8 cellular contexts compared by ENCODE assay signal in genomic region chr20:50541606-50542041, GRCh38. TPM values are rescaled to one million over a fixed set of nuclear protein-coding genes. Genes with fewer than 3 reads are reported as not detected.
DNase-seq lines count a peak whose midpoint lies in the region; ATAC-seq lines count a peak whose summit lies in the region.
"Had no signal": no experiment of that assay in that cellular context is flagged by ENCODE, and none has a peak within 500 bp of the region (broad histone marks: within the 10 kb centered on the region; RNA-seq: fewer than 3 reads in every experiment).

No MANE protein-coding gene starts in this region.

- peak; percentile 80 for DNase-seq in dermis blood vessel endothelial cell
- DNase-seq in stimulated activated naive CD8-positive, alpha-beta T cell treated with anti-CD3 and anti-CD28 coated beads, Interleukin-15, Interleukin-2, amounts not matched to agents 100 U/mL and 50 U/mL, for 24 hours: no peak
- DNase-seq in cortex of kidney (lab: John Stamatoyannopoulos, UW): no peak
- DNase-seq: NCI-H1694 had no signal

- no peaks in the 10 kb centered on the region for H3K27me3 Mint-ChIP-seq in IgD-negative memory B cell

- H3K9me3 Mint-ChIP-seq in IgD-negative memory B cell: peaks cover 3 to 8% (median 3%) of the 10 kb centered on the region in 3 donors

- ATAC-seq in GM19463 (IDR thresholded peaks at IDR 0.05; ENCODE audit: unreplicated experiment) (peak; percentile 59), HG03097 (IDR thresholded peaks at IDR 0.05; ENCODE audit: low FRiP score, unreplicated experiment) (no peak), HG03039 (IDR thresholded peaks at IDR 0.05; ENCODE audit: unreplicated experiment) (no peak)
- ATAC-seq in stimulated activated naive CD8-positive, alpha-beta T cell treated with anti-CD3 and anti-CD28 coated beads, Interleukin-15, Interleukin-2, amounts not matched to agents 100 U/mL and 50 U/mL, for 24 hours: peak; percentile 32

- H3K36me3 Mint-ChIP-seq in IgD-negative memory B cell: peaks cover 16% of the 10 kb centered on the region

- H3K27ac Mint-ChIP-seq in IgD-negative memory B cell: peak overlapping the region; percentile 92 to 96 (median 95)

- peaks cover 66 to 71% (median 69%) of the 10 kb centered on the region in 3 donors for H3K4me1 Mint-ChIP-seq in IgD-negative memory B cell

- H3K4me3 Mint-ChIP-seq in IgD-negative memory B cell: peak overlapping the region; percentile 57 to 93 (median 80)

RNA-seq across cellular contexts. Expression of gene PTPN1, which starts 31.4 kb away (rescaled TPM):
- 73.8 TPM for polyA plus RNA-seq in IgD-negative memory B cell
- total RNA-seq in dermis blood vessel endothelial cell: 28.8 and 42.1 TPM in 2 replicates

Comparison
In these comparisons a context has a peak if more than half of its experiments do, and no peak if none do; other contexts are left out.
1. ATAC-seq: peak in GM19463 (single experiment) and stimulated activated naive CD8-positive, alpha-beta T cell treated with anti-CD3 and anti-CD28 coated beads, Interleukin-15, Interleukin-2, amounts not matched to agents 100 U/mL and 50 U/mL, for 24 hours (single experiment); none in HG03097 (single experiment) and HG03039 (single experiment).